ENCODE assay signal across 35 cellular contexts in genomic region chr1:4481451-4481850, GRCh38.
"Had no signal": no experiment of that assay in that cellular context is flagged by ENCODE, and none has a peak within 500 bp of the region (broad histone marks: within the 10 kb centered on the region; RNA-seq: fewer than 3 reads in every experiment).

No MANE protein-coding gene starts in this region.

- H3K4me1 ChIP-seq: ascending aorta had no signal

- ATAC-seq: activated CD8-positive, alpha-beta T cell treated with anti-CD3 and anti-CD28 coated beads for 36 hours; activated naive CD4-positive, alpha-beta T cell treated with anti-CD3 and anti-CD28 coated beads, Interleukin-2, amount 50 U/mL, for 72 hours; activated T-cell treated with anti-CD3 and anti-CD28 coated beads, Interleukin-2, amount 50 U/mL, for 4 hours; activated T-cell treated with anti-CD3 and anti-CD28 coated beads, Interleukin-2, amount 50 U/mL, for 72 hours; activated T-helper 17 cell treated with anti-CD3 and anti-CD28 coated beads, Interleukin-2, amount 50 U/mL, for 72 hours; T-cell had no signal

- H3K27ac Mint-ChIP-seq: activated B cell treated with CpG ODN at 0.5 μM for 24 hours; activated CD4-positive, alpha-beta memory T cell treated with anti-CD3 and anti-CD28 coated beads for 36 hours; activated CD4-positive, alpha-beta T cell treated with anti-CD3 and anti-CD28 coated beads, Interleukin-2, amount 10 ng/mL, durations not matched to agents 24 days and 14 days; activated CD8-positive, alpha-beta T cell treated with anti-CD3 and anti-CD28 coated beads for 36 hours; activated naive CD4-positive, alpha-beta T cell treated with anti-CD3 and anti-CD28 coated beads for 36 hours; activated naive CD4-positive, alpha-beta T cell treated with anti-CD3 and anti-CD28 coated beads, Interleukin-2, amount 50 U/mL, for 72 hours; activated naive CD8-positive, alpha-beta T cell treated with anti-CD3 and anti-CD28 coated beads for 36 hours; activated T-cell treated with anti-CD3 and anti-CD28 coated beads, Interleukin-2, amount 50 U/mL, for 72 hours; activated T-helper 1 cell treated with anti-CD3 and anti-CD28 coated beads, Interleukin-12 subunit alpha, Interleukin-12 subunit beta, Interleukin-2, Interleukin-4 antibody, amounts not matched to agents 30 ng/mL and 10 ng/mL and 1 ng/mL, durations not matched to agents 14 hours and 24 hours and 36 hours; activated T-helper 17 cell treated with anti-CD3 and anti-CD28 coated beads, Interleukin-2, amount 50 U/mL, for 72 hours; brain; T-cell; T-helper 1 cell treated with Interleukin-12 subunit alpha and Interleukin-12 subunit beta and Interleukin-4 antibody, amounts not matched to agents 30 μg/mL and 1 μg/mL, for 36 hours; T-helper 2 cell treated with Interferon-gamma antibody and Interleukin-4, amounts not matched to agents 5 μg/mL and 100 μg/mL, for 36 hours had no signal

- H3K27me3 ChIP-seq: ascending aorta, cardiac muscle cell had no signal

- H3K4me3 Mint-ChIP-seq: activated B cell treated with CpG ODN at 0.5 μM for 24 hours; activated CD4-positive, alpha-beta memory T cell treated with anti-CD3 and anti-CD28 coated beads for 36 hours; activated CD4-positive, alpha-beta T cell treated with anti-CD3 and anti-CD28 coated beads, Interleukin-2, amount 10 ng/mL, durations not matched to agents 24 days and 14 days; activated CD8-positive, alpha-beta T cell treated with anti-CD3 and anti-CD28 coated beads for 36 hours; activated naive CD4-positive, alpha-beta T cell treated with anti-CD3 and anti-CD28 coated beads for 36 hours; activated naive CD8-positive, alpha-beta T cell treated with anti-CD3 and anti-CD28 coated beads for 36 hours; activated T-cell treated with anti-CD3 and anti-CD28 coated beads, Interleukin-2, amount 50 U/mL, for 4 hours; activated T-cell treated with anti-CD3 and anti-CD28 coated beads, Interleukin-2, amount 50 U/mL, for 72 hours; activated T-helper 1 cell treated with anti-CD3 and anti-CD28 coated beads, Interleukin-12 subunit alpha, Interleukin-12 subunit beta, Interleukin-2, Interleukin-4 antibody, amounts not matched to agents 30 ng/mL and 10 ng/mL and 1 ng/mL, durations not matched to agents 14 hours and 24 hours and 36 hours; activated T-helper 17 cell treated with anti-CD3 and anti-CD28 coated beads, Interleukin-2, amount 50 U/mL, for 72 hours; brain; central memory CD8-positive, alpha-beta T cell; T-cell; T-helper 1 cell treated with Interleukin-12 subunit alpha and Interleukin-12 subunit beta and Interleukin-4 antibody, amounts not matched to agents 30 μg/mL and 1 μg/mL, for 36 hours; T-helper 2 cell treated with Interferon-gamma antibody and Interleukin-4, amounts not matched to agents 5 μg/mL and 100 μg/mL, for 36 hours had no signal

- H3K36me3 Mint-ChIP-seq: activated CD4-positive, alpha-beta memory T cell treated with anti-CD3 and anti-CD28 coated beads for 36 hours; activated naive CD8-positive, alpha-beta T cell treated with anti-CD3 and anti-CD28 coated beads for 36 hours; brain; T-cell had no signal

- H3K27ac ChIP-seq: ascending aorta, cardiac muscle cell, VCaP had no signal

- H3K4me1 Mint-ChIP-seq: activated B cell treated with CpG ODN at 0.5 μM for 24 hours; activated CD4-positive, alpha-beta T cell treated with anti-CD3 and anti-CD28 coated beads, Interleukin-2, amount 10 ng/mL, durations not matched to agents 24 days and 14 days; activated naive CD8-positive, alpha-beta T cell treated with anti-CD3 and anti-CD28 coated beads for 36 hours; activated T-helper 17 cell treated with anti-CD3 and anti-CD28 coated beads, Interleukin-2, amount 50 U/mL, for 72 hours; central memory CD8-positive, alpha-beta T cell; T-cell had no signal

- H3K27me3 Mint-ChIP-seq: activated CD4-positive, alpha-beta T cell treated with anti-CD3 and anti-CD28 coated beads, Interleukin-2, amount 10 ng/mL, durations not matched to agents 24 days and 14 days; activated CD8-positive, alpha-beta T cell treated with anti-CD3 and anti-CD28 coated beads for 36 hours; activated naive CD8-positive, alpha-beta T cell treated with anti-CD3 and anti-CD28 coated beads for 36 hours had no signal

- H3K9me3 Mint-ChIP-seq: activated naive CD8-positive, alpha-beta T cell treated with anti-CD3 and anti-CD28 coated beads for 36 hours; T-helper 2 cell treated with Interferon-gamma antibody and Interleukin-4, amounts not matched to agents 5 μg/mL and 100 μg/mL, for 36 hours had no signal

- H3K4me3 ChIP-seq: ascending aorta, cardiac muscle cell had no signal

- H3K36me3 ChIP-seq: ascending aorta, cardiac muscle cell had no signal

- DNase-seq: activated B cell treated with CpG ODN at 0.5 μM for 24 hours; activated CD4-positive, alpha-beta memory T cell treated with anti-CD3 and anti-CD28 coated beads for 36 hours; activated CD4-positive, alpha-beta T cell treated with anti-CD3 and anti-CD28 coated beads for 4 hours; activated CD4-positive, alpha-beta T cell treated with anti-CD3 and anti-CD28 coated beads, Interleukin-2, amount 10 ng/mL, durations not matched to agents 24 days and 14 days; activated CD4-positive, alpha-beta T cell treated with anti-CD3 and anti-CD28 coated beads, Interleukin-2, amount 50 U/mL, for 1 hour; activated CD4-positive, alpha-beta T cell treated with anti-CD3 and anti-CD28 coated beads, Interleukin-2, amount 50 U/mL, for 4 hours; activated CD4-positive, CD25-positive, alpha-beta regulatory T cell treated with anti-CD3 and anti-CD28 coated beads, Interleukin-2, amount 50 U/mL, for 72 hours; activated CD8-positive, alpha-beta memory T cell treated with anti-CD3 and anti-CD28 coated beads, Interleukin-2, amount 50 U/mL, for 4 hours; activated CD8-positive, alpha-beta T cell treated with anti-CD3 and anti-CD28 coated beads for 36 hours; activated gamma-delta T cell treated with Interleukin-2 at 50 U/mL for 16 hours; activated naive CD4-positive, alpha-beta T cell; activated naive CD4-positive, alpha-beta T cell treated with anti-CD3 and anti-CD28 coated beads for 36 hours; activated naive CD4-positive, alpha-beta T cell treated with anti-CD3 and anti-CD28 coated beads, Interleukin-2, amount 50 U/mL, for 16 hours; activated naive CD8-positive, alpha-beta T cell treated with anti-CD3 and anti-CD28 coated beads for 36 hours; activated T-cell treated with anti-CD3 and anti-CD28 coated beads for 4 hours; activated T-cell treated with anti-CD3 and anti-CD28 coated beads, Interleukin-2, amount 50 U/mL, for 1 hour; activated T-cell treated with anti-CD3 and anti-CD28 coated beads, Interleukin-2, amount 50 U/mL, for 4 hours; activated T-cell treated with anti-CD3 and anti-CD28 coated beads, Interleukin-2, amount 50 U/mL, for 72 hours; amygdala; anterior cingulate cortex; caudate nucleus; cerebellar nuclear complex; T-cell; T-helper 2 cell; T-helper 9 cell had no signal
